ENCODE assay signal across 14 cellular contexts in the genomic region with DNA sequence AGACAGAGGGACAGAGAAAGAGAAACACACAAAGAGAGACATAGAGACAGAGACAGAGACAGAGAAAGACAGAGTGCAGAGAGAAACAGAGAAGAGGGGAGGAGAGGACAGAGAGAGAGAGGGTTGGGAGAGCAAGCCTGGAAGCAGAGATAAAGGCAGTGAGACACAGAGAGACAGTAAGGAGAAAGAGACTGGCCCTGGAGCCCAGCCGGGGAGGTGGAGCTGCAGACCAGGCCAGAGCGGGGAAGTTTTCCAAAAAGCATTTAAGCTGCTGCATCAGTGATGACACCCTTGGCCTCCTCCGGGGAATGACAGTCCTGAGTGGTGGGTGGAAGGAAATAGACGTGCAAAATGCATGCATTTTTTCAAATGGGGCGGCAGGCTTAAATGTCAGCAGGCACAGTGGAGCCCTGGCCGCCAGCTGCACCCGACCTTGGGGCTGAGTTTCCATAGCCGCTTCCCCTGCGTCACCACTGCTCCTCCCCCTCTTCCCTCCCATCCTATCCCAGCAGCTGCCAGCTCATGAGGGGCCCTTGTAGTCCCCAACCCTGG.
A peak's percentile ranks its signal among the peaks of the same experiment; 100 is the strongest.
DNase-seq lines count a peak whose midpoint lies in the region; ATAC-seq and TF ChIP-seq lines count a peak whose summit lies in the region.
"Had no signal": no experiment of that assay in that cellular context is flagged by ENCODE, and none has a peak within 500 bp of the region (broad histone marks: within the 10 kb centered on the region; RNA-seq: fewer than 3 reads in every experiment).

No MANE protein-coding gene starts in this region.

- H3K4me2 ChIP-seq in neural progenitor cell (peak overlapping the region; percentile 43), SK-N-SH (no peak overlapping the region)

- H3K9me2 ChIP-seq in SK-N-SH, result no peaks in the 10 kb centered on the region

- H3K27me3 ChIP-seq in SJCRH30 (no peaks in the 10 kb centered on the region), heart right ventricle (peaks cover 0 to 38% (median 26%) of the 10 kb centered on the region in 7 donors), neural progenitor cell (no peaks in the 10 kb centered on the region), SK-N-SH (ENCODE audit: insufficient read depth) (no peaks in the 10 kb centered on the region)

- peak overlapping the region; percentile 11 for H3K4me3 Mint-ChIP-seq in neural progenitor cell
- H3K4me3 Mint-ChIP-seq: activated CD4-positive, alpha-beta T cell treated with anti-CD3 and anti-CD28 coated beads, Interleukin-2, amount 10 ng/mL, durations not matched to agents 24 days and 14 days; central memory CD8-positive, alpha-beta T cell had no signal

- H3K9me3 Mint-ChIP-seq in neural progenitor cell, result peaks cover 4% of the 10 kb centered on the region
- H3K9me3 Mint-ChIP-seq: activated CD4-positive, alpha-beta T cell treated with anti-CD3 and anti-CD28 coated beads, Interleukin-2, amount 10 ng/mL, durations not matched to agents 24 days and 14 days; central memory CD8-positive, alpha-beta T cell had no signal

- peak; percentile 32 for DNase-seq in Daoy (ENCODE audit: low read depth)
- peak; percentile 76 to 85 for DNase-seq in SJCRH30
- no peak for DNase-seq in heart right ventricle
- peak; percentile 21 for DNase-seq in neural progenitor cell (ENCODE audit: low spot score)
- DNase-seq in NCI-H69 (lab: John Stamatoyannopoulos, UW), result no peak
- DNase-seq in HUDEP-2 (lab: John Stamatoyannopoulos, UW; ENCODE audit: unreplicated experiment in 76 of 76), result no peak
- no peak for DNase-seq in SK-N-SH
- DNase-seq: activated CD4-positive, alpha-beta T cell treated with anti-CD3 and anti-CD28 coated beads, Interleukin-2, amount 10 ng/mL, durations not matched to agents 24 days and 14 days; CD4-positive, CD25-positive, alpha-beta regulatory T cell; NCI-H2107; OCI-M1; T-helper 1 cell had no signal

- no peak overlapping the region for H3K4me3 ChIP-seq in SJCRH30
- H3K4me3 ChIP-seq in heart right ventricle, result no peak overlapping the region
- H3K4me3 ChIP-seq in neural progenitor cell, result no peak overlapping the region
- H3K4me3 ChIP-seq in SK-N-SH (ENCODE audit: low read depth in 2 of 2, low read length in 1 of 2), result no peak overlapping the region

- H3K4me1 ChIP-seq in SJCRH30, result peaks cover 9% of the 10 kb centered on the region
- peaks cover 0 to 11% (median 0%) of the 10 kb centered on the region in 9 donors for H3K4me1 ChIP-seq in heart right ventricle
- H3K4me1 ChIP-seq in neural progenitor cell, result peaks cover 33% of the 10 kb centered on the region
- no peaks in the 10 kb centered on the region for H3K4me1 ChIP-seq in SK-N-SH (ENCODE audit: control insufficient read depth in 1 of 2, insufficient read depth in 2 of 2, low read depth in 1 of 2, low read length in 1 of 2)

- H3K27ac ChIP-seq in SJCRH30, result no peak overlapping the region
- peak overlapping the region in 1 of 10 donors; percentile 31 for H3K27ac ChIP-seq in heart right ventricle
- no peak overlapping the region for H3K27ac ChIP-seq in neural progenitor cell
- H3K27ac ChIP-seq in SK-N-SH (ENCODE audit: low read depth in 2 of 2, low read length in 1 of 2), result no peak overlapping the region

- H3K36me3 ChIP-seq in SJCRH30, result no peaks in the 10 kb centered on the region
- H3K36me3 ChIP-seq in heart right ventricle, result no peaks in the 10 kb centered on the region
- H3K36me3 ChIP-seq in neural progenitor cell, result no peaks in the 10 kb centered on the region
- H3K36me3 ChIP-seq in SK-N-SH (replicated peaks in 1 of 2; ENCODE audit: control insufficient read depth in 1 of 2, insufficient read depth in 2 of 2, low read length in 1 of 2), result no peaks in the 10 kb centered on the region

- no peaks in the 10 kb centered on the region for H3K79me2 ChIP-seq in neural progenitor cell (ENCODE audit: low read depth)
- H3K79me2 ChIP-seq in SK-N-SH (ENCODE audit: insufficient read depth), result no peaks in the 10 kb centered on the region

- H3K9me3 ChIP-seq in SJCRH30 (replicated peaks) (no peaks in the 10 kb centered on the region), heart right ventricle (peaks cover 0 to 3% (median 0%) of the 10 kb centered on the region in 11 donors), neural progenitor cell (ENCODE audit: low read depth) (no peaks in the 10 kb centered on the region), SK-N-SH (no peaks in the 10 kb centered on the region)

- WGBS in heart right ventricle, 2 donors, result 6% methylated on average over 9 of the region's 9 CpGs
- WGBS in SK-N-SH (ENCODE audit: low lambda C conversion rate), result 46% methylated on average over 9 of the region's 9 CpGs

- no peaks in the 10 kb centered on the region for H3K36me3 Mint-ChIP-seq in neural progenitor cell
- H3K36me3 Mint-ChIP-seq: CD4-positive, CD25-positive, alpha-beta regulatory T cell had no signal

- no peak for TF ChIP-seq RAD21 in SK-N-SH (IDR thresholded peaks at IDR 0.05; ENCODE audit: low read length)

- H3F3A ChIP-seq in neural progenitor cell (ENCODE audit: low read depth), result peaks cover 10% of the 10 kb centered on the region
- no peaks in the 10 kb centered on the region for H3F3A ChIP-seq in SK-N-SH (replicated peaks; ENCODE audit: insufficient read depth)

- H3K27ac Mint-ChIP-seq in neural progenitor cell, result peak overlapping the region; percentile 82
- H3K27ac Mint-ChIP-seq: activated CD4-positive, alpha-beta T cell treated with anti-CD3 and anti-CD28 coated beads, Interleukin-2, amount 10 ng/mL, durations not matched to agents 24 days and 14 days; CD4-positive, CD25-positive, alpha-beta regulatory T cell had no signal

- peak overlapping the region; percentile 46 for H2AFZ ChIP-seq in neural progenitor cell (replicated peaks)
- no peak overlapping the region for H2AFZ ChIP-seq in SK-N-SH (ENCODE audit: low read depth)

- H3K4me1 Mint-ChIP-seq in neural progenitor cell, result peaks cover 47% of the 10 kb centered on the region
- H3K4me1 Mint-ChIP-seq: activated CD4-positive, alpha-beta T cell treated with anti-CD3 and anti-CD28 coated beads, Interleukin-2, amount 10 ng/mL, durations not matched to agents 24 days and 14 days; central memory CD8-positive, alpha-beta T cell had no signal

- H3K9ac ChIP-seq in neural progenitor cell (no peak overlapping the region), SK-N-SH (no peak overlapping the region)

- CTCF ChIA-PET in SK-N-SH (lab: Yijun Ruan, JAX), result interaction anchor here (1.2 to 1.5 kb wide), 2 partner anchors 9 to 14 kb away, joined by 4 to 5 read pairs; no protein-coding TSS in a partner anchor

- TF ChIP-seq CTCF in heart right ventricle (IDR thresholded peaks at IDR 0.05) (no peak), neural progenitor cell (IDR thresholded peaks at IDR 0.05) (no peak), SK-N-SH (IDR thresholded peaks at IDR 0.05) (no peak)

- H3K27me3 Mint-ChIP-seq in neural progenitor cell (ENCODE audit: insufficient read depth, low read depth), result peaks cover 13% of the 10 kb centered on the region

- no peak for TF ChIP-seq EP300 in SK-N-SH (IDR thresholded peaks at IDR 0.05; ENCODE audit: borderline replicate concordance in 1 of 2, low read depth in 1 of 2, low read length in 1 of 2)

- ATAC-seq in heart right ventricle (peak; percentile 51 to 78 (median 60)), HG03457 (IDR thresholded peaks at IDR 0.05; ENCODE audit: unreplicated experiment) (no peak)

- intact Hi-C loops in heart right ventricle (cut with DNase I), result no loop called here

- H4K20me1 ChIP-seq in neural progenitor cell (ENCODE audit: low read depth) (no peaks in the 10 kb centered on the region), SK-N-SH (ENCODE audit: insufficient read depth) (no peaks in the 10 kb centered on the region)

- POLR2A ChIA-PET in SK-N-SH (lab: Yijun Ruan, JAX), result no interaction called here

TF ChIP-seq in SK-N-SH, 30 proteins besides CTCF, POLR2A, EP300 and RAD21 (continues in another document):
- TF ChIP-seq, protein P1, sequence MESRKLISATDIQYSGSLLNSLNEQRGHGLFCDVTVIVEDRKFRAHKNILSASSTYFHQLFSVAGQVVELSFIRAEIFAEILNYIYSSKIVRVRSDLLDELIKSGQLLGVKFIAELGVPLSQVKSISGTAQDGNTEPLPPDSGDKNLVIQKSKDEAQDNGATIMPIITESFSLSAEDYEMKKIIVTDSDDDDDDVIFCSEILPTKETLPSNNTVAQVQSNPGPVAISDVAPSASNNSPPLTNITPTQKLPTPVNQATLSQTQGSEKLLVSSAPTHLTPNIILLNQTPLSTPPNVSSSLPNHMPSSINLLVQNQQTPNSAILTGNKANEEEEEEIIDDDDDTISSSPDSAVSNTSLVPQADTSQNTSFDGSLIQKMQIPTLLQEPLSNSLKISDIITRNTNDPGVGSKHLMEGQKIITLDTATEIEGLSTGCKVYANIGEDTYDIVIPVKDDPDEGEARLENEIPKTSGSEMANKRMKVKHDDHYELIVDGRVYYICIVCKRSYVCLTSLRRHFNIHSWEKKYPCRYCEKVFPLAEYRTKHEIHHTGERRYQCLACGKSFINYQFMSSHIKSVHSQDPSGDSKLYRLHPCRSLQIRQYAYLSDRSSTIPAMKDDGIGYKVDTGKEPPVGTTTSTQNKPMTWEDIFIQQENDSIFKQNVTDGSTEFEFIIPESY (IDR thresholded peaks at IDR 0.05; ENCODE audit: borderline replicate concordance, low read depth), result no peak
- TF ChIP-seq MEF2A (IDR thresholded peaks at IDR 0.05; ENCODE audit: borderline replicate concordance, low read depth) (no peak), FOXM1 (IDR thresholded peaks at IDR 0.05; ENCODE audit: low read depth) (no peak), SMC3 (IDR thresholded peaks at IDR 0.05; ENCODE audit: low read depth, low read length) (no peak), POLR2AphosphoS5 (IDR thresholded peaks at IDR 0.05; ENCODE audit: low read depth, low read length) (no peak), FOXJ3 (CRISPR knock-in tag; IDR thresholded peaks at IDR 0.05) (no peak), GABPA (IDR thresholded peaks at IDR 0.05; ENCODE audit: low read depth) (no peak), USF2 (IDR thresholded peaks at IDR 0.05; ENCODE audit: borderline replicate concordance, low read depth, low read length) (no peak), RFX5 (IDR thresholded peaks at IDR 0.05; ENCODE audit: low read length) (no peak)

Comparison
In these comparisons a context has a peak if more than half of its experiments do, and no peak if none do; other contexts are left out.
1. DNase-seq: peak in Daoy (single experiment), SJCRH30 (2 of 2) and neural progenitor cell (single experiment); none in heart right ventricle (0 of 2), NCI-H69 (single experiment), HUDEP-2 (0 of 76) and SK-N-SH (single experiment).